13 cellular contexts compared by ENCODE assay signal in genomic region chr21:42411197-42411869, GRCh38. TPM values are rescaled to one million over a fixed set of nuclear protein-coding genes. Genes with fewer than 3 reads are reported as not detected.
DNase-seq lines count a peak whose midpoint lies in the region; ATAC-seq, FAIRE-seq and TF ChIP-seq lines count a peak whose summit lies in the region.
"Had no signal": no experiment of that assay in that cellular context is flagged by ENCODE, and none has a peak within 500 bp of the region (broad histone marks: within the 10 kb centered on the region; RNA-seq: fewer than 3 reads in every experiment).

No MANE protein-coding gene starts in this region.

- H3K4me3 ChIP-seq in Karpas-422 (ENCODE audit: low read length) (no peak overlapping the region), GM12878 (no peak overlapping the region), right cardiac atrium (ENCODE audit: low read length) (no peak overlapping the region)
- H3K4me3 ChIP-seq: hepatocyte had no signal

- peaks cover 37% of the 10 kb centered on the region for H3K4me1 Mint-ChIP-seq in stimulated activated memory B cell treated with anti-CD40 and anti-IgM and Interleukin-4, amounts not matched to agents 10 μg/mL and 1 μg/mL and 100 μg/mL, for 72 hours

- H3K9ac ChIP-seq in Karpas-422 (ENCODE audit: low read length) (no peak overlapping the region), GM12878 (ENCODE audit: control insufficient read depth, insufficient read depth, low read length) (no peak overlapping the region)

- H3K27ac ChIP-seq in Karpas-422 (ENCODE audit: low read length) (no peak overlapping the region), GM12878 (ENCODE audit: control insufficient read depth, insufficient read depth) (no peak overlapping the region), right cardiac atrium (ENCODE audit: low read length) (no peak overlapping the region)
- H3K27ac ChIP-seq: brain microvascular endothelial cell, hepatocyte had no signal

- peak; percentile 34 for DNase-seq in stimulated activated naive CD4-positive, alpha-beta T cell treated with Interleukin-2 at 50 U/mL for 16 hours (lab: John Stamatoyannopoulos, UW)
- DNase-seq in stimulated activated naive CD4-positive, alpha-beta T cell (lab: John Stamatoyannopoulos, UW) = no peak
- DNase-seq in Karpas-422 = peak; percentile 77
- no peak for DNase-seq in GM12878 (ENCODE audit: low read depth, low spot score)
- no peak for DNase-seq in urothelium cell line (ENCODE audit: low spot score)
- DNase-seq in right cardiac atrium = no peak
- no peak for DNase-seq in HCEC 1CT
- DNase-seq: substantia nigra, SW 1271 had no signal

- H3K79me2 ChIP-seq in Karpas-422 (ENCODE audit: low read length) (no peaks in the 10 kb centered on the region), GM12878 (ENCODE audit: control insufficient read depth, insufficient read depth, low read length) (no peaks in the 10 kb centered on the region)
- H3K79me2 ChIP-seq: hepatocyte had no signal

- H4K20me1 ChIP-seq in Karpas-422 (ENCODE audit: insufficient read depth, low read depth, low read length) (no peaks in the 10 kb centered on the region), GM12878 (ENCODE audit: control insufficient read depth, insufficient read depth) (no peaks in the 10 kb centered on the region)

- TF ChIP-seq RAD21 in GM12878 (IDR thresholded peaks at IDR 0.05; ENCODE audit: insufficient read depth, low read depth, low read length) = peak; percentile 45

- ATAC-seq in GM12878 (no peak), right cardiac atrium (no peak)
- no peak for ATAC-seq in stimulated activated memory B cell treated with anti-CD40 and anti-IgM and Interleukin-4, amounts not matched to agents 10 μg/mL and 1 μg/mL and 100 μg/mL, for 72 hours

- intact Hi-C loops in GM12878 (cut with micrococcal nuclease; ENCODE audit: unreplicated experiment) = no loop called here
- intact Hi-C loops in right cardiac atrium (cut with DNase I) = no loop called here

- in situ Hi-C loops in GM12878 (cut with MboI) = no loop called here

- H3K4me1 ChIP-seq in Karpas-422 (ENCODE audit: low read length) (peaks cover 30% of the 10 kb centered on the region), GM12878 (ENCODE audit: control insufficient read depth, insufficient read depth, low read length) (peaks cover 42% of the 10 kb centered on the region), right cardiac atrium (ENCODE audit: control insufficient read depth, insufficient read depth, low read length) (no peaks in the 10 kb centered on the region)

- POLR2A ChIA-PET in GM12878 (lab: Charles Lee) = interaction anchor here (0.6 to 5.4 kb wide), 2 partner anchors 9 to 13 kb away, joined by 3 to 34 read pairs; partner anchors contain the start of gene UBASH3A

- H3K4me2 ChIP-seq in Karpas-422 (ENCODE audit: low read depth, low read length, poor library complexity, severe bottlenecking) (no peak overlapping the region), GM12878 (ENCODE audit: control insufficient read depth, insufficient read depth) (no peak overlapping the region)
- H3K4me2 ChIP-seq: hepatocyte had no signal

- no peak for FAIRE-seq in GM12878 (lab: Jason Lieb, UNC)
- FAIRE-seq in urothelium cell line (lab: Jason Lieb, UNC) = peak; percentile 46

- H3K36me3 ChIP-seq in Karpas-422 (ENCODE audit: insufficient read depth, low read length) (no peaks in the 10 kb centered on the region), GM12878 (ENCODE audit: control insufficient read depth in 2 of 2, insufficient read depth in 2 of 2, low read length in 1 of 2) (no peaks in the 10 kb centered on the region)
- H3K36me3 ChIP-seq: brain microvascular endothelial cell had no signal

- no peak for TF ChIP-seq EP300 in GM12878 (IDR thresholded peaks at IDR 0.05; ENCODE audit: borderline replicate concordance in 1 of 2, control insufficient read depth in 1 of 2, low read depth in 2 of 2, low read length in 2 of 2)

- TF ChIP-seq POLR2A in GM12878 (IDR thresholded peaks at IDR 0.05; ENCODE audit: low read depth, low read length) = no peak

- H3K9me3 Mint-ChIP-seq in stimulated activated memory B cell treated with anti-CD40 and anti-IgM and Interleukin-4, amounts not matched to agents 10 μg/mL and 1 μg/mL and 100 μg/mL, for 72 hours = no peaks in the 10 kb centered on the region

- H3K9me2 ChIP-seq in Karpas-422 (replicated peaks; ENCODE audit: insufficient read depth, low read length) = no peaks in the 10 kb centered on the region

- H3K36me3 Mint-ChIP-seq in stimulated activated memory B cell treated with anti-CD40 and anti-IgM and Interleukin-4, amounts not matched to agents 10 μg/mL and 1 μg/mL and 100 μg/mL, for 72 hours = no peaks in the 10 kb centered on the region

- 0 out of 6 replicates have a peak, but pooled peaks of 1 of the 3 experiments have one; percentile 9 for TF ChIP-seq CTCF in GM12878 (IDR thresholded peaks at IDR 0.05 in 2 of 3, conservative IDR thresholded peaks at IDR 0.05 in 1 of 3; ENCODE audit: control insufficient read depth in 2 of 3, extremely low read depth in 1 of 3, insufficient read depth in 1 of 3, low read depth in 3 of 3, low read length in 3 of 3)

- CTCF ChIA-PET in GM12878 (lab: Yijun Ruan, JAX) = interaction anchor here (0.6 to 1.3 kb wide), 4 partner anchors 11 to 73 kb away, joined by 3 to 5 read pairs (median 4); no protein-coding TSS in a partner anchor

- no peaks in the 10 kb centered on the region for H3K27me3 Mint-ChIP-seq in stimulated activated memory B cell treated with anti-CD40 and anti-IgM and Interleukin-4, amounts not matched to agents 10 μg/mL and 1 μg/mL and 100 μg/mL, for 72 hours

- H3K27me3 ChIP-seq in Karpas-422 (ENCODE audit: low read length) (no peaks in the 10 kb centered on the region), GM12878 (replicated peaks in 1 of 2; ENCODE audit: control insufficient read depth in 2 of 2, insufficient read depth in 2 of 2, low read length in 1 of 2) (no peaks in the 10 kb centered on the region), right cardiac atrium (ENCODE audit: control insufficient read depth, insufficient read depth) (no peaks in the 10 kb centered on the region)
- H3K27me3 ChIP-seq: hepatocyte had no signal

- 55% methylated on average over 7 of the region's 7 CpGs for WGBS in GM12878 (ENCODE audit: insufficient coverage, insufficient replicate concordance, low lambda C conversion rate, missing lambda C conversion rate)
- 58% methylated on average over 7 of the region's 7 CpGs for WGBS in right cardiac atrium

- no TSS peak for BruUV-seq in GM12878 (replicated peaks; lab: Mats Ljungman, UMichigan)

- H3K4me3 Mint-ChIP-seq in stimulated activated memory B cell treated with anti-CD40 and anti-IgM and Interleukin-4, amounts not matched to agents 10 μg/mL and 1 μg/mL and 100 μg/mL, for 72 hours = no peak overlapping the region

- H2AFZ ChIP-seq in Karpas-422 (ENCODE audit: low read length) = no peak overlapping the region
- no peak overlapping the region for H2AFZ ChIP-seq in GM12878 (ENCODE audit: control insufficient read depth, low read depth, low read length)
- H2AFZ ChIP-seq: hepatocyte had no signal

- RAD21 ChIA-PET in GM12878 (lab: Charles Lee; ENCODE audit: unreplicated experiment) = interaction anchor here (1.4 to 3.0 kb wide), 3 partner anchors 10 to 101 kb away, joined by 3 to 11 read pairs (median 4); no protein-coding TSS in a partner anchor

- SMC1A ChIA-PET in GM12878 (lab: Charles Lee; ENCODE audit: uncharacterized antibody, unreplicated experiment) = interaction anchor here (0.9 to 6.1 kb wide), 6 partner anchors 11 to 101 kb away, joined by 3 to 49 read pairs (median 4); no protein-coding TSS in a partner anchor

- no peak overlapping the region for H3K27ac Mint-ChIP-seq in stimulated activated memory B cell treated with anti-CD40 and anti-IgM and Interleukin-4, amounts not matched to agents 10 μg/mL and 1 μg/mL and 100 μg/mL, for 72 hours

- H3K9me3 ChIP-seq in Karpas-422 (ENCODE audit: low read length) (no peaks in the 10 kb centered on the region), GM12878 (replicated peaks; ENCODE audit: control insufficient read depth, insufficient read depth, low read length) (no peaks in the 10 kb centered on the region; the same call in 2 of the 3 replicates), right cardiac atrium (ENCODE audit: control insufficient read depth, low read length) (no peaks in the 10 kb centered on the region)

RNA-seq across cellular contexts. Expression of gene UBASH3A, which starts 7.6 kb away (rescaled TPM):
- not detected in 2 replicates for total RNA-seq in Karpas-422 (2014; rRNA removed; shearing (Covaris generic); ENCODE audit: low replicate concordance)
- total RNA-seq in GM12878 (2013; cell fraction: nucleolus; rRNA removed) = 1.8 and 1.9 TPM in 2 replicates
- total RNA-seq in GM12878 (2014; rRNA removed) = 0.05 and 0.17 TPM in 2 replicates
- 0.05 and 0.13 TPM in 2 replicates for total RNA-seq in GM12878 (2014; rRNA removed; fragmentation: Illumina TruSeq; extraction: Trizol)
- total RNA-seq in GM12878 (2021) = 0.27 and 0.28 TPM in 2 replicates
- polyA plus RNA-seq in GM12878 (2011; ENCODE audit: low read depth) = 0.16 TPM
- 0.16 and 0.33 TPM in 2 replicates for polyA plus RNA-seq in GM12878 (2011; rRNA removed)
- polyA plus RNA-seq in GM12878 (2011; cell fraction: cytosol; rRNA removed) = 0.36 and 0.57 TPM in 2 replicates
- polyA plus RNA-seq in GM12878 (2011; cell fraction: nucleus; rRNA removed) = 1.8 and 2.2 TPM in 2 replicates
- polyA plus RNA-seq in GM12878 (2012) = 0.26 and 0.59 TPM in 2 replicates
- 0.17 and 0.21 TPM in 2 replicates for polyA plus RNA-seq in GM12878 (2014; fragmentation: Illumina TruSeq; extraction: Trizol)
- polyA plus RNA-seq in GM12878 (2014; fragmentation: Nextera tagmentation; extraction: Ambion mirVana) = under 1 TPM in 1 of 2 experiments, not detected in 1; 0.04 TPM
- polyA plus RNA-seq in GM12878 (2014; rRNA removed) = 0.20 and 0.23 TPM in 2 replicates
- polyA plus RNA-seq in GM12878 (2016; fragmentation: Nextera tagmentation; extraction: Ambion mirVana) = under 1 TPM; 0.26 to 0.39 TPM
- polyA minus RNA-seq in GM12878 (2011; rRNA and poly(A)+ RNA removed) = 0.72 TPM in 1 of 2 replicates, not detected in the other
- 0.73 TPM in 1 of 2 replicates, not detected in the other for polyA minus RNA-seq in GM12878 (2011; cell fraction: cytosol; rRNA and poly(A)+ RNA removed)
- 0.73 and 0.86 TPM in 2 replicates for polyA minus RNA-seq in GM12878 (2011; cell fraction: nucleus; rRNA and poly(A)+ RNA removed)
- under 1 TPM; 0.15 to 0.29 (median 0.25) TPM for total RNA-seq in right cardiac atrium
- 0.07 TPM for polyA plus RNA-seq in right cardiac atrium
- total RNA-seq: hepatocyte, MCF 10A had no signal
- polyA plus RNA-seq: hepatocyte had no signal

RNA-seq across cellular contexts. Expression of gene TMPRSS3, which starts 15.5 kb away (rescaled TPM):
- not detected in 2 replicates for total RNA-seq in Karpas-422 (2014; rRNA removed; shearing (Covaris generic); ENCODE audit: low replicate concordance)
- total RNA-seq in GM12878 (2013; cell fraction: nucleolus; rRNA removed) = 4.1 and 4.2 TPM in 2 replicates
- total RNA-seq in GM12878 (2014; rRNA removed) (0.65 and 1.4 TPM in 2 replicates), GM12878 (2014; rRNA removed; fragmentation: Illumina TruSeq; extraction: Trizol) (0.63 and 0.83 TPM in 2 replicates), GM12878 (2021) (0.90 and 1.2 TPM in 2 replicates), right cardiac atrium (not detected)
- 13.4 TPM for polyA plus RNA-seq in GM12878 (2011; ENCODE audit: low read depth)
- polyA plus RNA-seq in GM12878 (2011; rRNA removed) (not detected in 2 replicates), GM12878 (2014; fragmentation: Illumina TruSeq; extraction: Trizol) (0.17 and 0.51 TPM in 2 replicates), GM12878 (2014; fragmentation: Nextera tagmentation; extraction: Ambion mirVana) (1 to 10 TPM in 1 of 2 experiments, under 1 TPM in 1; 0.82 to 1.5 TPM), GM12878 (2014; rRNA removed) (0.51 and 1.3 TPM in 2 replicates), GM12878 (2016; fragmentation: Nextera tagmentation; extraction: Ambion mirVana) (under 1 TPM; 0.56 to 0.59 TPM), right cardiac atrium (not detected)
- polyA plus RNA-seq in GM12878 (2011; cell fraction: cytosol; rRNA removed) = 0.03 TPM in 1 of 2 replicates, not detected in the other
- 0.13 TPM in 1 of 2 replicates, not detected in the other for polyA plus RNA-seq in GM12878 (2011; cell fraction: nucleus; rRNA removed)
- polyA plus RNA-seq in GM12878 (2012) = 16.4 and 22.8 TPM in 2 replicates
- 0.10 TPM in 1 of 2 replicates, not detected in the other for polyA minus RNA-seq in GM12878 (2011; rRNA and poly(A)+ RNA removed)
- 1.6 TPM in 1 of 2 replicates, not detected in the other for polyA minus RNA-seq in GM12878 (2011; cell fraction: cytosol; rRNA and poly(A)+ RNA removed)
- not detected in 2 replicates for polyA minus RNA-seq in GM12878 (2011; cell fraction: nucleus; rRNA and poly(A)+ RNA removed)

RNA-seq across cellular contexts. Expression of gene TFF1, which starts 45.0 kb away (rescaled TPM):
- not detected in 2 replicates for total RNA-seq in Karpas-422 (2014; rRNA removed; shearing (Covaris generic); ENCODE audit: low replicate concordance)
- total RNA-seq in GM12878 (2013; cell fraction: nucleolus; rRNA removed) = not detected in 2 replicates
- not detected in 2 replicates for total RNA-seq in GM12878 (2014; rRNA removed)
- not detected in 2 replicates for total RNA-seq in GM12878 (2014; rRNA removed; fragmentation: Illumina TruSeq; extraction: Trizol)
- 0.40 TPM in 1 of 2 replicates, not detected in the other for total RNA-seq in GM12878 (2021)
- not detected for polyA plus RNA-seq in GM12878 (2011; ENCODE audit: low read depth)
- polyA plus RNA-seq in GM12878 (2011; rRNA removed) = not detected in 2 replicates
- polyA plus RNA-seq in GM12878 (2011; cell fraction: cytosol; rRNA removed) = not detected in 2 replicates
- polyA plus RNA-seq in GM12878 (2011; cell fraction: nucleus; rRNA removed) = not detected in 2 replicates
- polyA plus RNA-seq in GM12878 (2012) = not detected in 2 replicates
- not detected in 2 replicates for polyA plus RNA-seq in GM12878 (2014; fragmentation: Illumina TruSeq; extraction: Trizol)
- polyA plus RNA-seq in GM12878 (2014; fragmentation: Nextera tagmentation; extraction: Ambion mirVana) = under 1 TPM in 1 of 2 experiments, not detected in 1; 0.13 TPM
- 0.24 TPM in 1 of 2 replicates, not detected in the other for polyA plus RNA-seq in GM12878 (2014; rRNA removed)
- not detected for polyA plus RNA-seq in GM12878 (2016; fragmentation: Nextera tagmentation; extraction: Ambion mirVana)
- polyA minus RNA-seq in GM12878 (2011; rRNA and poly(A)+ RNA removed) = not detected in 2 replicates
- not detected in 2 replicates for polyA minus RNA-seq in GM12878 (2011; cell fraction: cytosol; rRNA and poly(A)+ RNA removed)
- polyA minus RNA-seq in GM12878 (2011; cell fraction: nucleus; rRNA and poly(A)+ RNA removed) = not detected in 2 replicates
- total RNA-seq in right cardiac atrium = not detected
- not detected for polyA plus RNA-seq in right cardiac atrium
- total RNA-seq: MCF 10A had no signal

Comparison
In these comparisons a context has a peak if more than half of its experiments do, and no peak if none do; other contexts are left out.
1. DNase-seq: peak in stimulated activated naive CD4-positive, alpha-beta T cell treated with Interleukin-2 at 50 U/mL for 16 hours (single experiment) and Karpas-422 (single experiment); none in stimulated activated naive CD4-positive, alpha-beta T cell (0 of 6), GM12878 (single experiment), urothelium cell line (single experiment), right cardiac atrium (0 of 3) and HCEC 1CT (single experiment).